In the genomic region with DNA sequence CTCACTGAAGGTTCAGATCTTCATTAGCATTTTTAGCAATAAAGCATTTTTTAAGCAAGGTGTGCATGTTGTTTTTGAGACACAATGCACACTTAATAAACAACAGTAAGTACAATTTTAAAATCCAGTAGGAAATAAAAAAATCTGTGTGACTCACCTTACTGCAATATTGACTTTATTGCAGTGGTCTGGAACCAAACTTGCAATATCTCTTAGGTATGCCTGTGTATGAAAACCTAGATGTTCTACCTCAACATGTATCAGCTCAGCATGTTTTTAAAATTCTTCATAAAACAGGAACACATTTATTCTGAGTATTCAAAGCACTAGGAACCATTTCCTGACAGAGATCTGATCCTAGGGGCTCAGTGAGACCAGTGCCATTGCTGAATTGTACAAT, we compare ENCODE assay signal across 37 cellular contexts. TPM values are rescaled to one million over a fixed set of nuclear protein-coding genes. Genes with fewer than 3 reads are reported as not detected.
DNase-seq lines count a peak whose midpoint lies in the region; ATAC-seq and FAIRE-seq lines count a peak whose summit lies in the region.
"Had no signal": no experiment of that assay in that cellular context is flagged by ENCODE, and none has a peak within 500 bp of the region (broad histone marks: within the 10 kb centered on the region; RNA-seq: fewer than 3 reads in every experiment).

No MANE protein-coding gene starts in this region.

- peaks cover 23% of the 10 kb centered on the region for H3K4me1 ChIP-seq in SJSA1 (replicated peaks)
- H3K4me1 ChIP-seq: gastroesophageal sphincter, uterus had no signal

- no peak overlapping the region for H3K4me3 ChIP-seq in SJSA1
- H3K4me3 ChIP-seq: coronary artery, esophagus muscularis mucosa, gastroesophageal sphincter, SK-N-MC, thoracic aorta, uterus had no signal

- no peak for DNase-seq in GM19239 (ENCODE audit: insufficient read length, low spot score)
- peak in 1 of 2 experiments; percentile 11 for DNase-seq in SJSA1 (ENCODE audit: low read depth in 1 of 2, low spot score in 2 of 2)
- no peak for DNase-seq in epithelial cell of prostate (ENCODE audit: low read depth, low spot score)
- peak; percentile 43 for DNase-seq in renal cortical epithelial cell (ENCODE audit: low read depth)
- no peak for DNase-seq in germinal center (ENCODE audit: low spot score)
- DNase-seq in NCI-H1105 treated with DMSO at 0.1 percent for 48 hours (lab: John Stamatoyannopoulos, UW) = no peak
- DNase-seq: activated CD4-positive, alpha-beta T cell treated with anti-CD3 and anti-CD28 coated beads for 36 hours; activated gamma-delta T cell treated with Interleukin-2 at 50 U/mL for 16 hours; activated T-cell treated with anti-CD3 and anti-CD28 coated beads, Interleukin-2, amount 50 U/mL, for 24 hours; effector memory CD8-positive, alpha-beta T cell; EL; hypothalamus; immature natural killer cell; KG1; left ventricle myocardium superior; MM.1S; naive thymus-derived CD8-positive, alpha-beta T cell; NCI-H146; NCI-H2107; NCI-H774; nucleus accumbens; T-helper 2 cell; uterus had no signal

- H3K27ac ChIP-seq in SJSA1 = peak overlapping the region; percentile 96
- H3K27ac ChIP-seq in epithelial cell of prostate = peak overlapping the region; percentile 65
- H3K27ac ChIP-seq: coronary artery, esophagus muscularis mucosa, gastroesophageal sphincter, RWPE1, SK-N-MC, thoracic aorta, uterus had no signal

- H3K36me3 ChIP-seq in SJSA1 = no peaks in the 10 kb centered on the region
- H3K36me3 ChIP-seq: esophagus muscularis mucosa, gastroesophageal sphincter, thoracic aorta, uterus had no signal

- H3K9me3 ChIP-seq in SJSA1 (replicated peaks) = no peaks in the 10 kb centered on the region
- H3K9me3 ChIP-seq: esophagus muscularis mucosa, gastroesophageal sphincter, thoracic aorta, uterus had no signal

- ATAC-seq in HG03196 (IDR thresholded peaks at IDR 0.05; ENCODE audit: unreplicated experiment) (no peak), HG03378 (IDR thresholded peaks at IDR 0.05; ENCODE audit: unreplicated experiment) (no peak)
- ATAC-seq: activated CD4-positive, alpha-beta T cell treated with anti-CD3 and anti-CD28 coated beads for 36 hours; effector memory CD8-positive, alpha-beta T cell; gastroesophageal sphincter; left ventricle myocardium superior; naive thymus-derived CD8-positive, alpha-beta T cell had no signal

- H3K27me3 ChIP-seq in SJSA1 (replicated peaks) = no peaks in the 10 kb centered on the region
- H3K27me3 ChIP-seq: esophagus muscularis mucosa, gastroesophageal sphincter had no signal

- peak; percentile 37 for FAIRE-seq in GM19239 (lab: Jason Lieb, UNC)
- FAIRE-seq: GM12892, H1, HTR-8/SVneo had no signal

RNA-seq across cellular contexts. Expression of a gene that starts 26.7 kb away (rescaled TPM):
- total RNA-seq in SJSA1 (2014; rRNA removed; shearing (Covaris generic)) = 12.1 and 12.5 TPM in 2 replicates
- 0.10 and 0.35 TPM in 2 replicates for total RNA-seq in renal cortical epithelial cell
- total RNA-seq: activated CD4-positive, alpha-beta T cell treated with anti-CD3 and anti-CD28 coated beads for 36 hours; activated CD8-positive, alpha-beta memory T cell treated with anti-CD3 and anti-CD28 coated beads for 36 hours; esophagus muscularis mucosa; gastroesophageal sphincter; left ventricle myocardium superior; naive thymus-derived CD8-positive, alpha-beta T cell; pulmonary artery endothelial cell had no signal

RNA-seq across cellular contexts. Expression of a gene that starts 35.6 kb away (rescaled TPM):
- not detected in 2 replicates for total RNA-seq in SJSA1 (2014; rRNA removed; shearing (Covaris generic))
- not detected in 2 replicates for total RNA-seq in renal cortical epithelial cell
- total RNA-seq: activated CD4-positive, alpha-beta T cell treated with anti-CD3 and anti-CD28 coated beads for 36 hours; activated CD8-positive, alpha-beta memory T cell treated with anti-CD3 and anti-CD28 coated beads for 36 hours; esophagus muscularis mucosa; gastroesophageal sphincter; H1; left ventricle myocardium superior; naive thymus-derived CD8-positive, alpha-beta T cell; pulmonary artery endothelial cell; skeletal muscle tissue; thoracic aorta; uterus had no signal

RNA-seq across cellular contexts. Expression of a gene that starts 40.7 kb away (rescaled TPM):
- not detected in 2 replicates for total RNA-seq in SJSA1 (2014; rRNA removed; shearing (Covaris generic))
- total RNA-seq in renal cortical epithelial cell = not detected in 2 replicates
- total RNA-seq: activated CD4-positive, alpha-beta T cell treated with anti-CD3 and anti-CD28 coated beads for 36 hours; activated CD8-positive, alpha-beta memory T cell treated with anti-CD3 and anti-CD28 coated beads for 36 hours; esophagus muscularis mucosa; gastroesophageal sphincter; H1; left ventricle myocardium superior; naive thymus-derived CD8-positive, alpha-beta T cell; pulmonary artery endothelial cell; skeletal muscle tissue; thoracic aorta; uterus had no signal

RNA-seq across cellular contexts. Expression of a gene that starts 52.1 kb away (rescaled TPM):
- total RNA-seq in SJSA1 (2014; rRNA removed; shearing (Covaris generic)) = not detected in 2 replicates
- total RNA-seq in renal cortical epithelial cell = not detected in 2 replicates
- total RNA-seq: activated CD4-positive, alpha-beta T cell treated with anti-CD3 and anti-CD28 coated beads for 36 hours; activated CD8-positive, alpha-beta memory T cell treated with anti-CD3 and anti-CD28 coated beads for 36 hours; esophagus muscularis mucosa; gastroesophageal sphincter; H1; left ventricle myocardium superior; naive thymus-derived CD8-positive, alpha-beta T cell; pulmonary artery endothelial cell; skeletal muscle tissue; thoracic aorta; uterus had no signal
